8 cellular contexts compared by ENCODE assay signal in the genomic region with DNA sequence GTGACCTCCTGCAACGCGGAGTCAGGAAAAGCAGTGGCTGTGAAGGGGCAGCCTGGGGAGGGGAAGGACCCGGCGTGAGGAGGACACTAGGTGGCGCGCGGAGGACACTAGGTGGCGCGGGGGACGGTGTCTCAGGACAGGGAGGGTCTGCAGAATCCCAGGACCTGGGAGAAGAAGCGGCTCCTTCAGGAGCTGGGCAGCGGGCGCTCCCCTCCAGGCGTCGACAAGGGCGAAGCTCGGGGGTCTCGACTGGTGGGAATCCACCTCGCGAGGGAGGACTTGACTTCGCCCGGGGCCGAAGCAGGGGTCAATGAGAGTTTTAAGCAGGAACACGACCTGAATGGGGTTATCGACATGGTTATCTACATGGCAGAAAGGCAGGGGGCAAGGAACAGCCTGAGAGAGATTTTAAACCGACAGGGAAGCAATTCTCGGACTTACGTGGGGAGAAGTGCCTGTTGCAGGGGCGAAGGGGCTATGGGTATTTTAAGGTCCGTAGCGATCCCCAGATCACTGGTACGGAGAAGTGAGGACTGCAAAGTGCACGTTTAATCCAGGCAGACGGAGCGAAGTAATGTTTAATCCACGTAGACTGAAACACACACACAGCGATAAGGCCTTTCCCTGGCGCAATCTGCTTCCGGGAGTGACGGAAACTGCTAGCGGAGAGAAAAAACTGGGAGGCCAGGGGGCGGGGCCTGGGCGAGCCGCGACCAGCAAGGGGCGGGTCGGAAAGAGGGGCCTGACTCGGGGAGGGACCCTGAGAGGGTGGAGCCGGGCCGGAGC. TPM values are rescaled to one million over a fixed set of nuclear protein-coding genes. Genes with fewer than 3 reads are reported as not detected.
A peak's percentile ranks its signal among the peaks of the same experiment; 100 is the strongest.
DNase-seq lines count a peak whose midpoint lies in the region; ATAC-seq and TF ChIP-seq lines count a peak whose summit lies in the region.

A gene (minus strand): TSS at position 648 of the 786 bp plus-strand sequence. CDS start 9,426 bp downstream, outside the sequence.

- no peaks in the 10 kb centered on the region for H3K27me3 Mint-ChIP-seq in activated T-cell treated with anti-CD3 and anti-CD28 coated beads, Interleukin-2, amount 50 U/mL, for 24 hours

- peak; percentile 97 for DNase-seq in DMS53 (lab: John Stamatoyannopoulos, UW)
- DNase-seq in Jurkat, Clone E6-1 (ENCODE audit: low read depth, low spot score) = peak; percentile 88
- DNase-seq in PC-9 = peak; percentile 82 to 98
- peak; percentile 98 for DNase-seq in activated T-cell treated with anti-CD3 and anti-CD28 coated beads, Interleukin-2, amount 50 U/mL, for 24 hours
- DNase-seq in erythroblast (lab: John Stamatoyannopoulos, UW) = peak; percentile 96 to 98
- peak; percentile 98 for DNase-seq in stimulated activated CD8-positive, alpha-beta memory T cell treated with anti-CD3 and anti-CD28 coated beads, Interleukin-4, amount 100 ng/mL, for 48 hours

- peak within 1 kb of the TSS; percentile 99 for H3K4me3 ChIP-seq in Jurkat, Clone E6-1 (ENCODE audit: low read length)
- peak within 1 kb of the TSS; percentile 74 for H3K4me3 ChIP-seq in PC-9
- H3K4me3 ChIP-seq in mucosa of stomach (ENCODE audit: low read length) = peak within 1 kb of the TSS; percentile 76

- H3K9me3 ChIP-seq in PC-9 (ENCODE audit: insufficient read depth, low read depth) (peaks cover 66% of the 10 kb centered on the region), mucosa of stomach (ENCODE audit: control insufficient read depth, low read length) (peaks cover 10% of the 10 kb centered on the region)

- H3K27me3 ChIP-seq in PC-9 (ENCODE audit: insufficient read depth, low read depth) = no peaks in the 10 kb centered on the region
- no peaks in the 10 kb centered on the region for H3K27me3 ChIP-seq in mucosa of stomach (ENCODE audit: control insufficient read depth, insufficient read depth, low read length)

- H3K79me2 ChIP-seq in PC-9 (ENCODE audit: low read depth) = peaks cover 22% of the 10 kb centered on the region

- H3K4me1 Mint-ChIP-seq in activated T-cell treated with anti-CD3 and anti-CD28 coated beads, Interleukin-2, amount 50 U/mL, for 24 hours (ENCODE audit: low read depth) = peaks cover 38% of the 10 kb centered on the region

- H3K27ac ChIP-seq in PC-9 = peak within 1 kb of the TSS; percentile 76

- peak within 1 kb of the TSS; percentile 95 for H3K27ac Mint-ChIP-seq in activated T-cell treated with anti-CD3 and anti-CD28 coated beads, Interleukin-2, amount 50 U/mL, for 24 hours

- peaks cover 33% of the 10 kb centered on the region for H3F3A ChIP-seq in PC-9 (ENCODE audit: insufficient read depth, low read depth)

- no peaks in the 10 kb centered on the region for H3K9me2 ChIP-seq in PC-9 (ENCODE audit: insufficient read depth)

- peaks cover 61% of the 10 kb centered on the region for H3K36me3 Mint-ChIP-seq in activated T-cell treated with anti-CD3 and anti-CD28 coated beads, Interleukin-2, amount 50 U/mL, for 24 hours (ENCODE audit: low read depth)

- peaks cover 45% of the 10 kb centered on the region for H3K9me3 Mint-ChIP-seq in activated T-cell treated with anti-CD3 and anti-CD28 coated beads, Interleukin-2, amount 50 U/mL, for 24 hours

- ATAC-seq in GM21529 (IDR thresholded peaks at IDR 0.05; ENCODE audit: unreplicated experiment) = peak; percentile 88

- H2AFZ ChIP-seq in PC-9 = peak within 1 kb of the TSS; percentile 98

- peak within 1 kb of the TSS; percentile 88 for H3K9ac ChIP-seq in mucosa of stomach (ENCODE audit: low read length)

- TF ChIP-seq CTCF in PC-9 (conservative IDR thresholded peaks at IDR 0.05) = peak; percentile 93

- peak; percentile 77 for TF ChIP-seq POLR2A in erythroblast (IDR thresholded peaks at IDR 0.05; ENCODE audit: low read length)

- intact Hi-C loops in PC-9 (cut with micrococcal nuclease; ENCODE audit: unreplicated experiment) = loop anchor here (1.0 to 2.0 kb wide), 5 partner anchors 32 to 98 kb away; a partner anchor contains a TSS

- CTCF ChIA-PET in PC-9 (lab: Charles Lee) = interaction anchor here (0.5 to 0.6 kb wide), 4 partner anchors 42 to 395 kb away, joined by 3 to 8 read pairs (median 6); no protein-coding TSS in a partner anchor

- peak within 1 kb of the TSS; percentile 95 for H3K4me3 Mint-ChIP-seq in activated T-cell treated with anti-CD3 and anti-CD28 coated beads, Interleukin-2, amount 50 U/mL, for 24 hours

- H3K36me3 ChIP-seq in PC-9 (ENCODE audit: low read depth) (peaks cover 6% of the 10 kb centered on the region; the same call in 1 of the 2 replicates), mucosa of stomach (ENCODE audit: control insufficient read depth, insufficient read depth, low read length) (no peaks in the 10 kb centered on the region)

- no peaks in the 10 kb centered on the region for H4K20me1 ChIP-seq in PC-9 (ENCODE audit: insufficient read depth)

- H3K4me2 ChIP-seq in PC-9 = peak within 1 kb of the TSS; percentile 84

- TSS peak; percentile 93 for BruUV-seq in PC-9 (replicated peaks; lab: Mats Ljungman, UMichigan)

- POLR2A ChIA-PET in PC-9 (lab: Charles Lee; ENCODE audit: unreplicated experiment) = interaction anchor here (0.6 kb wide), 1 partner anchor 50 kb away, joined by 46 read pairs; no protein-coding TSS in a partner anchor

- peaks cover 24% of the 10 kb centered on the region for H3K4me1 ChIP-seq in PC-9 (replicated peaks; ENCODE audit: insufficient read depth)
- peaks cover 13% of the 10 kb centered on the region for H3K4me1 ChIP-seq in mucosa of stomach (ENCODE audit: control insufficient read depth, insufficient read depth, low read length)

RNA-seq across cellular contexts. Expression of the gene that starts here (rescaled TPM):
- 4.0 TPM for polyA plus RNA-seq in Jurkat, Clone E6-1 (2012; ENCODE audit: insufficient read depth, insufficient read length)
- total RNA-seq in PC-9 (2021) = 9.9 and 12.6 TPM in 2 replicates

Comparison
In these comparisons a context has a peak if more than half of its experiments do, and no peak if none do; other contexts are left out.
1. Peak in every context shown above with its lines: DNase-seq, ATAC-seq, H3K4me3 ChIP-seq and H3K27ac ChIP-seq.